In genomic region chr1:106785136-106785535, GRCh38 we compare ENCODE assay signal across 20 cellular contexts.
"Had no signal": no experiment of that assay in that cellular context is flagged by ENCODE, and none has a peak within 500 bp of the region (broad histone marks: within the 10 kb centered on the region; RNA-seq: fewer than 3 reads in every experiment).

No MANE protein-coding gene starts in this region.

- H3K4me2 ChIP-seq: hepatocyte had no signal

- H2AFZ ChIP-seq: hepatocyte had no signal

- H3K36me3 ChIP-seq: esophagus muscularis mucosa, neutrophil, right lobe of liver, tibial artery, upper lobe of left lung, uterus had no signal

- H3K27ac ChIP-seq: epithelial cell of prostate, esophagus muscularis mucosa, hepatocyte, neutrophil, psoas muscle, right lobe of liver, tibial artery, upper lobe of left lung, uterus had no signal

- H3K4me1 ChIP-seq: esophagus muscularis mucosa, psoas muscle, right lobe of liver, tibial artery, upper lobe of left lung, uterus had no signal

- H3K27me3 ChIP-seq: esophagus muscularis mucosa, hepatocyte, neutrophil, right lobe of liver, tibial artery, upper lobe of left lung, uterus had no signal

- H3K27ac Mint-ChIP-seq: effector memory CD8-positive, alpha-beta T cell; naive thymus-derived CD8-positive, alpha-beta T cell; stimulated activated effector memory CD8-positive, alpha-beta T cell treated with anti-CD3 and anti-CD28 coated beads, Interleukin-12 subunit alpha, Interleukin-12 subunit beta, amount 100 ng/mL, for 72 hours had no signal

- DNase-seq: effector memory CD8-positive, alpha-beta T cell; foreskin melanocyte; head of caudate nucleus; mammary epithelial cell; naive thymus-derived CD8-positive, alpha-beta T cell; psoas muscle; retina; right lobe of liver; stimulated activated CD4-positive, alpha-beta T cell treated with anti-CD3 and anti-CD28 coated beads, Interleukin-4, amount 100 ng/mL, for 1 hour; stimulated activated CD8-positive, alpha-beta memory T cell treated with anti-CD3 and anti-CD28 coated beads, Interleukin-4, amount 100 ng/mL, for 48 hours; stimulated activated naive CD8-positive, alpha-beta T cell treated with anti-CD3 and anti-CD28 coated beads, Interleukin-15, Interleukin-2, amounts not matched to agents 100 U/mL and 50 U/mL, for 24 hours; tibial artery; upper lobe of left lung; uterus had no signal

- H3K36me3 Mint-ChIP-seq: naive thymus-derived CD8-positive, alpha-beta T cell; stimulated activated effector memory CD8-positive, alpha-beta T cell treated with anti-CD3 and anti-CD28 coated beads, Interleukin-12 subunit alpha, Interleukin-12 subunit beta, amount 100 ng/mL, for 72 hours had no signal

- ATAC-seq: effector memory CD8-positive, alpha-beta T cell; left lobe of liver; naive thymus-derived CD8-positive, alpha-beta T cell; psoas muscle; right lobe of liver; stimulated activated effector memory CD8-positive, alpha-beta T cell treated with anti-CD3 and anti-CD28 coated beads, Interleukin-12 subunit alpha, Interleukin-12 subunit beta, amount 100 ng/mL, for 72 hours; stimulated activated naive CD8-positive, alpha-beta T cell treated with anti-CD3 and anti-CD28 coated beads, Interleukin-15, Interleukin-2, amounts not matched to agents 100 U/mL and 50 U/mL, for 24 hours had no signal

- H3K79me2 ChIP-seq: hepatocyte had no signal

- H3K27me3 Mint-ChIP-seq: effector memory CD8-positive, alpha-beta T cell had no signal

- H3K4me3 ChIP-seq: esophagus muscularis mucosa, hepatocyte, psoas muscle, right lobe of liver, tibial artery, upper lobe of left lung, uterus had no signal

- H3K9me3 ChIP-seq: esophagus muscularis mucosa, neutrophil, right lobe of liver, tibial artery, upper lobe of left lung, uterus had no signal

- H3K4me1 Mint-ChIP-seq: naive thymus-derived CD8-positive, alpha-beta T cell; stimulated activated effector memory CD8-positive, alpha-beta T cell treated with anti-CD3 and anti-CD28 coated beads, Interleukin-12 subunit alpha, Interleukin-12 subunit beta, amount 100 ng/mL, for 72 hours had no signal

- H3K4me3 Mint-ChIP-seq: effector memory CD8-positive, alpha-beta T cell; naive thymus-derived CD8-positive, alpha-beta T cell; stimulated activated effector memory CD8-positive, alpha-beta T cell treated with anti-CD3 and anti-CD28 coated beads, Interleukin-12 subunit alpha, Interleukin-12 subunit beta, amount 100 ng/mL, for 72 hours had no signal
